Comparison of ENCODE assay signal across 19 cellular contexts in genomic region chr6:70292144-70292543, GRCh38. TPM values are rescaled to one million over a fixed set of nuclear protein-coding genes. Genes with fewer than 3 reads are reported as not detected.
DNase-seq lines count a peak whose midpoint lies in the region; ATAC-seq and TF ChIP-seq lines count a peak whose summit lies in the region.
"Had no signal": no experiment of that assay in that cellular context is flagged by ENCODE, and none has a peak within 500 bp of the region (broad histone marks: within the 10 kb centered on the region; RNA-seq: fewer than 3 reads in every experiment).

No MANE protein-coding gene starts in this region.

- H3K36me3 ChIP-seq in mesendoderm (ENCODE audit: control insufficient read depth, insufficient read depth, low read length): no peaks in the 10 kb centered on the region
- H3K36me3 ChIP-seq: BE2C had no signal

- H3K23ac ChIP-seq in mesendoderm (ENCODE audit: low read length): no peak overlapping the region

- no peak overlapping the region for H3K9ac ChIP-seq in mesendoderm (ENCODE audit: low read length)

- no peaks in the 10 kb centered on the region for H3K27me3 ChIP-seq in mesendoderm (ENCODE audit: insufficient read depth, low read length, poor library complexity)

- no peak for ATAC-seq in GM18505 (IDR thresholded peaks at IDR 0.05; ENCODE audit: unreplicated experiment)
- ATAC-seq: GM12878, GM23338 had no signal

- H4K5ac ChIP-seq in mesendoderm (ENCODE audit: low read length): no peak overlapping the region

- H2AK5ac ChIP-seq in mesendoderm (ENCODE audit: low read length): no peak overlapping the region

- no peak overlapping the region for H3K18ac ChIP-seq in mesendoderm (ENCODE audit: low read length)

- TF ChIP-seq POLR2A in GM18505 (IDR thresholded peaks at IDR 0.05; ENCODE audit: borderline replicate concordance, extremely low read depth, insufficient read depth, insufficient read length) (no peak), erythroblast (IDR thresholded peaks at IDR 0.05; ENCODE audit: low read length) (no peak)

- DNase-seq in NCI-H2081 (lab: John Stamatoyannopoulos, UW): peak; percentile 19 to 76
- peak; percentile 20 for DNase-seq in NCI-H2081 treated with DMSO at 0.1 percent for 48 hours (lab: John Stamatoyannopoulos, UW)
- DNase-seq in NCI-H446 treated with DMSO at 0.1 percent for 48 hours (lab: John Stamatoyannopoulos, UW): peak; percentile 86
- DNase-seq in mesendoderm: peak; percentile 56
- DNase-seq in erythroblast (lab: John Stamatoyannopoulos, UW): no peak
- DNase-seq: ACHN; BE2C; C1 segment of cervical spinal cord; CD4-positive, CD25-positive, alpha-beta regulatory T cell; CD8-positive, alpha-beta memory T cell; COR-L47; DMS 273 treated with DMSO at 0.1 percent for 48 hours; DMS53; DND-41; EL; HCEC 1CT had no signal

- H2BK120ac ChIP-seq in mesendoderm (ENCODE audit: low read depth, low read length): no peak overlapping the region

- H3K56ac ChIP-seq in mesendoderm (ENCODE audit: low read length): no peak overlapping the region

- H3K4ac ChIP-seq in mesendoderm (ENCODE audit: low read depth, low read length): no peak overlapping the region

- WGBS in mesendoderm (ENCODE audit: extremely low coverage, insufficient coverage, low lambda C conversion rate): no CpG with 5 or more reads among the region's 1 CpG

- H3K4me1 ChIP-seq in mesendoderm (ENCODE audit: control insufficient read depth, low read depth, low read length): no peaks in the 10 kb centered on the region
- H3K4me1 ChIP-seq: BE2C had no signal

- H3K27ac ChIP-seq in mesendoderm (ENCODE audit: low read depth, low read length): no peak overlapping the region

- no peak overlapping the region for H3K4me3 ChIP-seq in mesendoderm (ENCODE audit: low read length)
- H3K4me3 ChIP-seq: GM12878, GM23338 had no signal

- no peak overlapping the region for H2BK15ac ChIP-seq in mesendoderm (replicated peaks; ENCODE audit: low read depth)

- H3K79me2 ChIP-seq in mesendoderm (ENCODE audit: control insufficient read depth, insufficient read depth, low read length): no peaks in the 10 kb centered on the region

- H4K8ac ChIP-seq in mesendoderm (ENCODE audit: low read depth, low read length): no peak overlapping the region

- H3K79me1 ChIP-seq in mesendoderm (ENCODE audit: low read length): no peaks in the 10 kb centered on the region

- no peak overlapping the region for H3K4me2 ChIP-seq in mesendoderm (ENCODE audit: low read length)
- H3K4me2 ChIP-seq: GM23338 had no signal

- H2BK5ac ChIP-seq in mesendoderm (ENCODE audit: low read length): no peak overlapping the region

RNA-seq across cellular contexts. Expression of gene COL9A1, which starts 10.7 kb away (rescaled TPM):
- polyA plus RNA-seq in mesendoderm (2013, experiment 1 of 2): 2.1 TPM
- 2.3 TPM for polyA plus RNA-seq in mesendoderm (2013, experiment 2 of 2)
- polyA plus RNA-seq: CD4-positive, CD25-positive, alpha-beta regulatory T cell; CD8-positive, alpha-beta memory T cell; GM12878 had no signal

Comparison
In these comparisons a context has a peak if more than half of its experiments do, and no peak if none do; other contexts are left out.
1. DNase-seq: peak in NCI-H2081 (2 of 2), NCI-H2081 treated with DMSO at 0.1 percent for 48 hours (single experiment), NCI-H446 treated with DMSO at 0.1 percent for 48 hours (single experiment) and mesendoderm (single experiment); none in erythroblast (0 of 2).